Comparison of ENCODE assay signal across 12 cellular contexts in genomic region chr16:13921328-13921727, GRCh38. TPM values are rescaled to one million over a fixed set of nuclear protein-coding genes. Genes with fewer than 3 reads are reported as not detected.
DNase-seq lines count a peak whose midpoint lies in the region; ATAC-seq and TF ChIP-seq lines count a peak whose summit lies in the region.
"Had no signal": no experiment of that assay in that cellular context is flagged by ENCODE, and none has a peak within 500 bp of the region (broad histone marks: within the 10 kb centered on the region; RNA-seq: fewer than 3 reads in every experiment).

No MANE protein-coding gene starts in this region.

- H3K36me3 ChIP-seq in Loucy (ENCODE audit: insufficient read depth, low read length) (no peaks in the 10 kb centered on the region), mammary epithelial cell (ENCODE audit: insufficient read depth, low read length) (peaks cover 9% of the 10 kb centered on the region)
- H3K36me3 ChIP-seq: ovary had no signal

- H3K4me1 ChIP-seq in Loucy (ENCODE audit: insufficient read depth, low read length, poor library complexity, severe bottlenecking) = peaks cover 3% of the 10 kb centered on the region
- H3K4me1 ChIP-seq in mammary epithelial cell (ENCODE audit: insufficient read depth, low read length) = peaks cover 8% of the 10 kb centered on the region

- no peaks in the 10 kb centered on the region for H3K9me3 Mint-ChIP-seq in neural crest cell

- H4K20me1 ChIP-seq in Loucy (ENCODE audit: insufficient read depth, low read length, poor library complexity, severe bottlenecking) = no peaks in the 10 kb centered on the region
- H4K20me1 ChIP-seq in mammary epithelial cell (ENCODE audit: insufficient read depth, low read length) = no peaks in the 10 kb centered on the region

- H3K27me3 Mint-ChIP-seq in neural crest cell (ENCODE audit: low read depth) = peaks cover 9% of the 10 kb centered on the region

- H3K9me3 ChIP-seq in Loucy (ENCODE audit: insufficient read depth, low read depth, low read length) = no peaks in the 10 kb centered on the region
- no peaks in the 10 kb centered on the region for H3K9me3 ChIP-seq in mammary epithelial cell (replicated peaks; ENCODE audit: insufficient read depth, low read length)
- H3K9me3 ChIP-seq: ovary had no signal

- H3K4me2 ChIP-seq in Loucy (ENCODE audit: low read depth, low read length, poor library complexity, severe bottlenecking) (peak overlapping the region; percentile 89), mammary epithelial cell (ENCODE audit: insufficient read depth, low read depth, low read length) (peak overlapping the region; percentile 72)

- no peak overlapping the region for H3K27ac ChIP-seq in mammary epithelial cell (ENCODE audit: insufficient read depth, low read depth, low read length)
- H3K27ac ChIP-seq: 22Rv1, ovary had no signal

- CTCF ChIA-PET in mammary epithelial cell (lab: Charles Lee; ENCODE audit: low non-redundant PET) = no interaction called here

- 56% methylated on average over 2 of the region's 2 CpGs for WGBS in mammary epithelial cell (ENCODE audit: low coverage, missing lambda C conversion rate)

- no peaks in the 10 kb centered on the region for H3K9me2 ChIP-seq in Loucy (replicated peaks; ENCODE audit: low read depth, low read length)

- intact Hi-C loops in mammary epithelial cell (cut with micrococcal nuclease) = loop anchor here (5.0 to 10.0 kb wide), 2 partner anchors 83 to 271 kb away; no protein-coding TSS in a partner anchor

- H3K79me2 ChIP-seq in Loucy (ENCODE audit: insufficient read depth, low read length) = peaks cover 9% of the 10 kb centered on the region; the same call in 1 of the 2 replicates
- H3K79me2 ChIP-seq in mammary epithelial cell (ENCODE audit: insufficient read depth, low read length) = peaks cover 12% of the 10 kb centered on the region

- H3K4me1 Mint-ChIP-seq in neural crest cell = peaks cover 24% of the 10 kb centered on the region

- H3K36me3 Mint-ChIP-seq in neural crest cell (ENCODE audit: low read depth) = peaks cover 2% of the 10 kb centered on the region

- H3K27me3 ChIP-seq in Loucy (ENCODE audit: insufficient read depth, low read length, poor library complexity, severe bottlenecking) (no peaks in the 10 kb centered on the region), mammary epithelial cell (ENCODE audit: insufficient read depth, low read length) (no peaks in the 10 kb centered on the region)
- H3K27me3 ChIP-seq: ovary had no signal

- peak overlapping the region; percentile 93 for H3K4me3 ChIP-seq in Loucy (ENCODE audit: low read length, poor library complexity, severe bottlenecking)
- H3K4me3 ChIP-seq in mammary epithelial cell (replicated peaks in 1 of 3; ENCODE audit: insufficient read depth in 1 of 3, low read depth in 2 of 3, low read length in 3 of 3) = no peak overlapping the region

- H3F3A ChIP-seq in Loucy (ENCODE audit: low read depth) = no peaks in the 10 kb centered on the region

- in situ Hi-C loops in mammary epithelial cell (cut with MboI; ENCODE audit: low sequenced_read_pairs in 2 of 2) = loop anchor here (5.0 to 10.0 kb wide), 4 partner anchors 153 to 606 kb away; partner anchors contain the start of gene MRTFB (in 1 of the 2)

- dilution Hi-C loops in mammary epithelial cell (cut with HindIII; ENCODE audit: low sequenced_read_pairs) = no loop called here

- H3K9ac ChIP-seq in Loucy (ENCODE audit: low read depth, low read length, poor library complexity, severe bottlenecking) (peak overlapping the region; percentile 94), mammary epithelial cell (ENCODE audit: insufficient read depth, low read length) (peak overlapping the region; percentile 92)

- H3K27ac Mint-ChIP-seq in neural crest cell (ENCODE audit: unreplicated experiment) = peak overlapping the region; percentile 52

- BruUV-seq in mammary epithelial cell (replicated peaks; lab: Mats Ljungman, UMichigan) = no TSS peak

- peak overlapping the region; percentile 86 for H3K4me3 Mint-ChIP-seq in neural crest cell

- H2AFZ ChIP-seq in Loucy (ENCODE audit: low read length) = no peak overlapping the region
- H2AFZ ChIP-seq in mammary epithelial cell (ENCODE audit: low read depth, low read length) = peak overlapping the region; percentile 99

- peak; percentile 18 for DNase-seq in DMS 273 (lab: John Stamatoyannopoulos, UW; ENCODE audit: unreplicated experiment)
- DNase-seq in DMS 273 treated with DMSO at 0.1 percent for 48 hours (lab: John Stamatoyannopoulos, UW) = no peak
- DNase-seq in mammary epithelial cell = no peak
- no peak for DNase-seq in neural crest cell (ENCODE audit: low read depth, low spot score)
- DNase-seq in dedifferentiated amniotic fluid mesenchymal stem cell (ENCODE audit: extremely low spot score) = no peak
- DNase-seq: NCI-H226, ovary, T-helper 9 cell had no signal

- no peak for TF ChIP-seq CTCF in Loucy (conservative IDR thresholded peaks at IDR 0.05; ENCODE audit: low read length)
- no peak for TF ChIP-seq CTCF in mammary epithelial cell (conservative IDR thresholded peaks at IDR 0.05 in 1 of 2, IDR thresholded peaks at IDR 0.05 in 1 of 2; ENCODE audit: extremely low read depth in 1 of 2, insufficient read depth in 1 of 2, low read depth in 1 of 2, low read length in 2 of 2)
- TF ChIP-seq CTCF in neural crest cell (conservative IDR thresholded peaks at IDR 0.05) = no peak

- ATAC-seq in GM21825 (IDR thresholded peaks at IDR 0.05; ENCODE audit: unreplicated experiment) (no peak), HG03442 (IDR thresholded peaks at IDR 0.05; ENCODE audit: unreplicated experiment) (no peak)

RNA-seq across cellular contexts. Expression of gene ERCC4, which starts 1.4 kb away (rescaled TPM):
- total RNA-seq in mammary epithelial cell (10 to 100 TPM in 1 of 2 donors, 1 to 10 TPM in 1; 9.7 to 13.1 TPM), neural crest cell (12.9 and 13.7 TPM in 2 replicates)
- polyA plus RNA-seq in mammary epithelial cell = 2.5 TPM
- 33.3 TPM for polyA minus RNA-seq in mammary epithelial cell
